9 cellular contexts compared by ENCODE assay signal in the genomic region with DNA sequence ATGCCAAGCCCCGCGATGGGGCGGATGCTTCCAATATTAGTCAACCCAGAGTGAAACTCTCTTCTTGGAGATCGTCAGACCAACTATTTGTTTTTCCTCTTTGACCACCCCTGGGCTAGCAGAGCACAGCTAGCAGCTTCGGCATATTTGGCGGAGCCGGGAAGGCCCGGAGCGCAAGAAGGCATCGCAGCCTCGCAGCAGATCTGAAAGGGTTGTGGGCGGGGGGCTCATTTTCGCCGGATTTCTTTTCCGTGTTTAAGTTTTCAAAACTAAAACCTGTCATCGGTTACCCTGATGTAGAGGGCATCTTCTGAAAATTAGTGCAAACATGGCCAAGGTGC. TPM values are rescaled to one million over a fixed set of nuclear protein-coding genes. Genes with fewer than 3 reads are reported as not detected.
DNase-seq lines count a peak whose midpoint lies in the region; ATAC-seq and TF ChIP-seq lines count a peak whose summit lies in the region.
"Had no signal": no experiment of that assay in that cellular context is flagged by ENCODE, and none has a peak within 500 bp of the region (broad histone marks: within the 10 kb centered on the region; RNA-seq: fewer than 3 reads in every experiment).

No MANE protein-coding gene starts in this region.

- peak overlapping the region; percentile 54 for H3K4me2 ChIP-seq in OCI-LY1 (ENCODE audit: low read length)

- no peaks in the 10 kb centered on the region for H3F3A ChIP-seq in OCI-LY1 (ENCODE audit: insufficient read depth, low read length)

- no peaks in the 10 kb centered on the region for H3K4me1 ChIP-seq in cardiac muscle cell (ENCODE audit: low read depth)
- peaks cover 25% of the 10 kb centered on the region for H3K4me1 ChIP-seq in OCI-LY1 (ENCODE audit: insufficient read depth, low read length, severe bottlenecking)
- H3K4me1 ChIP-seq in esophagus squamous epithelium = peaks cover 4 to 31% (median 10%) of the 10 kb centered on the region in 3 donors

- no peak for TF ChIP-seq POLR2A in esophagus squamous epithelium (IDR thresholded peaks at IDR 0.05)

- H4K20me1 ChIP-seq in OCI-LY1 (ENCODE audit: insufficient read depth, low read length) = no peaks in the 10 kb centered on the region

- H2AFZ ChIP-seq in OCI-LY1 (ENCODE audit: low read length) = no peak overlapping the region

- WGBS in esophagus squamous epithelium, 2 donors = 3 to 10% methylated on average over 13 to 16 of the region's 16 CpGs

- no peak for ATAC-seq in Right ventricle myocardium inferior

- peaks cover 78% of the 10 kb centered on the region for H3K27me3 ChIP-seq in cardiac muscle cell
- no peaks in the 10 kb centered on the region for H3K27me3 ChIP-seq in OCI-LY1 (ENCODE audit: insufficient read depth, low read length)
- H3K27me3 ChIP-seq in esophagus squamous epithelium = peaks cover 0 to 59% (median 0%) of the 10 kb centered on the region in 4 donors

- no peaks in the 10 kb centered on the region for H3K79me2 ChIP-seq in OCI-LY1 (ENCODE audit: insufficient read depth, low read length)

- H3K27ac Mint-ChIP-seq in progenitor cell of endocrine pancreas = no peak overlapping the region
- H3K27ac Mint-ChIP-seq: activated naive CD4-positive, alpha-beta T cell treated with anti-CD3 and anti-CD28 coated beads, Interleukin-2, amount 50 U/mL, for 24 hours had no signal

- H3K27ac ChIP-seq in cardiac muscle cell = no peak overlapping the region
- H3K27ac ChIP-seq in OCI-LY1 (ENCODE audit: low read depth, low read length, poor library complexity, severe bottlenecking) = peak overlapping the region; percentile 41
- H3K27ac ChIP-seq in esophagus squamous epithelium = peak overlapping the region; percentile 24 to 66 (median 48)

- peak in 1 of 2 donors; percentile 32 for DNase-seq in cardiac muscle cell (ENCODE audit: low read depth in 1 of 2, low spot score in 1 of 2)
- no peak for DNase-seq in Right ventricle myocardium inferior (ENCODE audit: missing footprints)
- no peak for DNase-seq in esophagus squamous epithelium (lab: John Stamatoyannopoulos, UW)
- no peak for DNase-seq in progenitor cell of endocrine pancreas (ENCODE audit: low spot score, unreplicated experiment)
- no peak for DNase-seq in glomerular visceral epithelial cell (ENCODE audit: extremely low spot score)
- no peak for DNase-seq in putamen (ENCODE audit: low spot score)
- no peak for DNase-seq in NCI-H1694 treated with DMSO at 0.1 percent for 48 hours (lab: John Stamatoyannopoulos, UW)

- peak overlapping the region; percentile 71 for H3K4me3 Mint-ChIP-seq in progenitor cell of endocrine pancreas (ENCODE audit: low read depth)
- H3K4me3 Mint-ChIP-seq: activated naive CD4-positive, alpha-beta T cell treated with anti-CD3 and anti-CD28 coated beads, Interleukin-2, amount 50 U/mL, for 24 hours had no signal

- no peaks in the 10 kb centered on the region for H3K9me2 ChIP-seq in OCI-LY1 (ENCODE audit: low read depth, low read length)

- peak overlapping the region; percentile 61 for H3K9ac ChIP-seq in OCI-LY1 (ENCODE audit: low read length)

- H3K9me3 Mint-ChIP-seq in progenitor cell of endocrine pancreas (ENCODE audit: low read depth) = no peaks in the 10 kb centered on the region
- H3K9me3 Mint-ChIP-seq: activated naive CD4-positive, alpha-beta T cell treated with anti-CD3 and anti-CD28 coated beads, Interleukin-2, amount 50 U/mL, for 24 hours had no signal

- peaks cover 83% of the 10 kb centered on the region for H3K27me3 Mint-ChIP-seq in progenitor cell of endocrine pancreas

- H3K9me3 ChIP-seq in cardiac muscle cell (ENCODE audit: low read depth) (no peaks in the 10 kb centered on the region), OCI-LY1 (ENCODE audit: low read length) (no peaks in the 10 kb centered on the region), esophagus squamous epithelium (no peaks in the 10 kb centered on the region)

- intact Hi-C loops in Right ventricle myocardium inferior (cut with DNase I) (no loop called here), esophagus squamous epithelium (cut with DNase I) (no loop called here)

- H3K4me3 ChIP-seq in cardiac muscle cell (peak overlapping the region; percentile 74), OCI-LY1 (ENCODE audit: low read depth, low read length, poor library complexity, severe bottlenecking) (peak overlapping the region; percentile 57), esophagus squamous epithelium (peak overlapping the region; percentile 32 to 68 (median 48))

- no peak for TF ChIP-seq CTCF in cardiac muscle cell (IDR thresholded peaks at IDR 0.05; ENCODE audit: low read depth, low read length)
- TF ChIP-seq CTCF in OCI-LY1 (IDR thresholded peaks at IDR 0.05; ENCODE audit: low read length) = no peak
- no peak for TF ChIP-seq CTCF in esophagus squamous epithelium (IDR thresholded peaks at IDR 0.05)
- no peak for TF ChIP-seq CTCF in progenitor cell of endocrine pancreas (IDR thresholded peaks at IDR 0.05; ENCODE audit: unreplicated experiment)

- peaks cover 8% of the 10 kb centered on the region for H3K4me1 Mint-ChIP-seq in progenitor cell of endocrine pancreas (ENCODE audit: low read depth)

- no peaks in the 10 kb centered on the region for H3K36me3 Mint-ChIP-seq in progenitor cell of endocrine pancreas (ENCODE audit: insufficient read depth)
- H3K36me3 Mint-ChIP-seq: activated naive CD4-positive, alpha-beta T cell treated with anti-CD3 and anti-CD28 coated beads, Interleukin-2, amount 50 U/mL, for 24 hours had no signal

- no peaks in the 10 kb centered on the region for H3K36me3 ChIP-seq in cardiac muscle cell
- H3K36me3 ChIP-seq in OCI-LY1 (ENCODE audit: insufficient read depth, low read length) = no peaks in the 10 kb centered on the region
- H3K36me3 ChIP-seq in esophagus squamous epithelium = no peaks in the 10 kb centered on the region

RNA-seq across cellular contexts. Expression of a gene that starts 0.3 kb away (rescaled TPM):
- total RNA-seq in cardiac muscle cell (2.7 and 3.0 TPM in 2 replicates), Right ventricle myocardium inferior (0.35 TPM), esophagus squamous epithelium (1 to 10 TPM in 1 of 4 donors, under 1 TPM in 2, not detected in 1; 0.44 to 3.1 (median 0.44) TPM), progenitor cell of endocrine pancreas (4.9 and 5.5 TPM in 2 replicates)
- polyA plus RNA-seq in cardiac muscle cell = 8.2 TPM in 2 replicates
